ENCODE assay signal across 9 cellular contexts in genomic region chr14:77086017-77086727, GRCh38. TPM values are rescaled to one million over a fixed set of nuclear protein-coding genes. Genes with fewer than 3 reads are reported as not detected.
DNase-seq lines count a peak whose midpoint lies in the region; ATAC-seq and TF ChIP-seq lines count a peak whose summit lies in the region.
"Had no signal": no experiment of that assay in that cellular context is flagged by ENCODE, and none has a peak within 500 bp of the region (broad histone marks: within the 10 kb centered on the region; RNA-seq: fewer than 3 reads in every experiment).

No MANE protein-coding gene starts in this region.

- no peak for TF ChIP-seq CTCF in activated B cell treated with CpG ODN at 0.5 μM for 24 hours (IDR thresholded peaks at IDR 0.05)

- POLR2A ChIA-PET in activated B cell treated with CpG ODN at 0.5 μM for 24 hours (lab: Charles Lee): interaction anchor here (1.7 kb wide), 1 partner anchor 38 kb away, joined by 4 read pairs; no protein-coding TSS in a partner anchor

- no peaks in the 10 kb centered on the region for H3K27me3 Mint-ChIP-seq in activated B cell treated with CpG ODN at 0.5 μM for 24 hours
- H3K27me3 Mint-ChIP-seq in naive B cell: peaks cover 9 to 17% (median 16%) of the 10 kb centered on the region in 3 donors

- H3K4me1 Mint-ChIP-seq in activated B cell treated with CpG ODN at 0.5 μM for 24 hours: peaks cover 22% of the 10 kb centered on the region
- H3K4me1 Mint-ChIP-seq in naive B cell: peaks cover 0 to 3% (median 2%) of the 10 kb centered on the region in 3 donors

- peak; percentile 74 for ATAC-seq in HG02610 (IDR thresholded peaks at IDR 0.05; ENCODE audit: unreplicated experiment)
- ATAC-seq in activated B cell treated with CpG ODN at 0.5 μM for 24 hours (ENCODE audit: low read depth): peak; percentile 81
- peak; percentile 78 to 89 for ATAC-seq in naive B cell (ENCODE audit: low read depth in 2 of 2)
- ATAC-seq in HG03520 (IDR thresholded peaks at IDR 0.05; ENCODE audit: unreplicated experiment): no peak

- H3K27ac Mint-ChIP-seq in activated B cell treated with CpG ODN at 0.5 μM for 24 hours: peak overlapping the region; percentile 26
- H3K27ac Mint-ChIP-seq in naive B cell: peak overlapping the region in 5 of 6 donors; percentile 25 to 91 (median 63)

- DNase-seq in DMS 273 (lab: John Stamatoyannopoulos, UW; ENCODE audit: unreplicated experiment) (peak; percentile 46), DMS 273 treated with DMSO at 0.1 percent for 48 hours (lab: John Stamatoyannopoulos, UW) (no peak), activated B cell treated with CpG ODN at 0.5 μM for 24 hours (no peak), naive B cell (no peak), KG1 (lab: John Stamatoyannopoulos, UW) (no peak), HuH-7.5 (ENCODE audit: low spot score) (no peak)
- DNase-seq: 8988T had no signal

- no peaks in the 10 kb centered on the region for H3K36me3 Mint-ChIP-seq in activated B cell treated with CpG ODN at 0.5 μM for 24 hours (ENCODE audit: low read depth)
- peaks cover 0 to 2% of the 10 kb centered on the region in 2 donors for H3K36me3 Mint-ChIP-seq in naive B cell

- no peak overlapping the region for H3K4me3 Mint-ChIP-seq in activated B cell treated with CpG ODN at 0.5 μM for 24 hours
- H3K4me3 Mint-ChIP-seq in naive B cell: no peak overlapping the region

- H3K9me3 Mint-ChIP-seq in activated B cell treated with CpG ODN at 0.5 μM for 24 hours (no peaks in the 10 kb centered on the region), naive B cell (peaks cover 0 to 7% (median 7%) of the 10 kb centered on the region in 7 donors)

- intact Hi-C loops in activated B cell treated with CpG ODN at 0.5 μM for 24 hours (cut with micrococcal nuclease): loop anchor here (5.0 kb wide), 1 partner anchor 36 kb away; no protein-coding TSS in a partner anchor

- CTCF ChIA-PET in activated B cell treated with CpG ODN at 0.5 μM for 24 hours (lab: Charles Lee): interaction anchor here (0.5 to 2.0 kb wide), 6 partner anchors 9 to 303 kb away, joined by 3 to 11 read pairs (median 4); no protein-coding TSS in a partner anchor

RNA-seq across cellular contexts. Expression of gene CIPC, which starts 11.9 kb away (rescaled TPM):
- total RNA-seq in activated B cell treated with CpG ODN at 0.5 μM for 24 hours: 26.6 and 28.5 TPM in 2 replicates
- 10 to 100 TPM in 4 of 6 donors, 1 to 10 TPM in 2; 7.8 to 16.3 (median 12.7) TPM for polyA plus RNA-seq in naive B cell (ENCODE audit: low read depth in 6 of 6)

RNA-seq across cellular contexts. Expression of gene ZDHHC22, which starts 55.4 kb away (rescaled TPM):
- not detected in 2 replicates for total RNA-seq in activated B cell treated with CpG ODN at 0.5 μM for 24 hours
- not detected for polyA plus RNA-seq in naive B cell (ENCODE audit: low read depth in 6 of 6)

RNA-seq across cellular contexts. Expression of gene IRF2BPL, which starts 57.7 kb away (rescaled TPM):
- total RNA-seq in activated B cell treated with CpG ODN at 0.5 μM for 24 hours: 14.0 and 14.5 TPM in 2 replicates
- 1 to 10 TPM; 1.7 to 4.6 (median 3.2) TPM for polyA plus RNA-seq in naive B cell (ENCODE audit: low read depth in 6 of 6)
